Comparison of ENCODE assay signal across 29 cellular contexts in the genomic region with DNA sequence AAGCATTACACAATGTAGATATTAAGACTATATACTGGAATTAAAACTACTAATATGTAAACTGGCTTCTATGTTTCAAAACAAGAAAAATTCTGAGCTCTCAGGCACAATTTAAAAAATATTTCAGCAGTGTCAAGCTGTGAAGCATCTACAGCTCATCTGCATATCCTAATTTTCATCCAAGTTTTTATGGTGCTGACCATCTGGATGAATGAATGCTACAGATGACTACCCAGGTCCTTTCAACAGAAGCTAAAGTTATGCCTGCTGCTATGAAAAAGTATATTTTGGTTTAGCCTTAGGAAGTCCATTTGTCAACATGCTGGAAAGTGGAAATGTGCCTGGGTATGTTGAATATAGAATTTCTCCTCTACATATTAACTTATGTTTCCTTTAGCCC.
"Had no signal": no experiment of that assay in that cellular context is flagged by ENCODE, and none has a peak within 500 bp of the region (broad histone marks: within the 10 kb centered on the region; RNA-seq: fewer than 3 reads in every experiment).

No MANE protein-coding gene starts in this region.

- DNase-seq: activated B cell treated with CpG ODN at 0.5 μM for 24 hours; activated CD4-positive, alpha-beta memory T cell treated with anti-CD3 and anti-CD28 coated beads for 36 hours; activated CD4-positive, alpha-beta T cell treated with anti-CD3 and anti-CD28 coated beads for 4 hours; activated CD4-positive, alpha-beta T cell treated with anti-CD3 and anti-CD28 coated beads, Interleukin-2, amount 10 ng/mL, durations not matched to agents 24 days and 14 days; activated CD4-positive, alpha-beta T cell treated with anti-CD3 and anti-CD28 coated beads, Interleukin-2, amount 50 U/mL, for 1 hour; activated CD4-positive, CD25-positive, alpha-beta regulatory T cell treated with anti-CD3 and anti-CD28 coated beads, Interleukin-2, amount 50 U/mL, for 72 hours; activated CD8-positive, alpha-beta memory T cell treated with anti-CD3 and anti-CD28 coated beads, Interleukin-2, amount 50 U/mL, for 4 hours; activated CD8-positive, alpha-beta T cell treated with anti-CD3 and anti-CD28 coated beads for 36 hours; activated effector memory CD4-positive, alpha-beta T cell treated with anti-CD3 and anti-CD28 coated beads, Interleukin-2, amount 50 U/mL, for 16 hours; activated gamma-delta T cell treated with Interleukin-2 at 50 U/mL for 16 hours; activated naive CD4-positive, alpha-beta T cell; activated naive CD4-positive, alpha-beta T cell treated with anti-CD3 and anti-CD28 coated beads for 36 hours; activated naive CD4-positive, alpha-beta T cell treated with anti-CD3 and anti-CD28 coated beads, Interleukin-2, amount 50 U/mL, for 16 hours; activated naive CD8-positive, alpha-beta T cell treated with anti-CD3 and anti-CD28 coated beads for 36 hours; activated T-cell treated with anti-CD3 and anti-CD28 coated beads for 4 hours; activated T-cell treated with anti-CD3 and anti-CD28 coated beads, Interleukin-2, amount 50 U/mL, for 1 hour; activated T-cell treated with anti-CD3 and anti-CD28 coated beads, Interleukin-2, amount 50 U/mL, for 4 hours; activated T-cell treated with anti-CD3 and anti-CD28 coated beads, Interleukin-2, amount 50 U/mL, for 72 hours; adrenal gland; amniotic stem cell; aorta; body of pancreas; brain microvascular endothelial cell; central memory CD4-positive, alpha-beta T cell; cerebellar nuclear complex; T-helper 2 cell; T-helper 9 cell had no signal

- ATAC-seq: activated CD8-positive, alpha-beta T cell treated with anti-CD3 and anti-CD28 coated beads for 36 hours; activated naive CD4-positive, alpha-beta T cell treated with anti-CD3 and anti-CD28 coated beads, Interleukin-2, amount 50 U/mL, for 72 hours; activated T-cell treated with anti-CD3 and anti-CD28 coated beads, Interleukin-2, amount 50 U/mL, for 4 hours; activated T-cell treated with anti-CD3 and anti-CD28 coated beads, Interleukin-2, amount 50 U/mL, for 72 hours; activated T-helper 17 cell treated with anti-CD3 and anti-CD28 coated beads, Interleukin-2, amount 50 U/mL, for 72 hours; body of pancreas had no signal
